In genomic region chr19:8580710-8581281, GRCh38 we compare ENCODE assay signal across 7 cellular contexts. TPM values are rescaled to one million over a fixed set of nuclear protein-coding genes. Genes with fewer than 3 reads are reported as not detected.
DNase-seq lines count a peak whose midpoint lies in the region; TF ChIP-seq lines count a peak whose summit lies in the region.

No MANE protein-coding gene starts in this region.

- no peaks in the 10 kb centered on the region for H3K9me2 ChIP-seq in SK-N-SH

- no peak overlapping the region for H3K4me2 ChIP-seq in KMS-11
- H3K4me2 ChIP-seq in SK-N-SH: no peak overlapping the region

- H3K79me2 ChIP-seq in KMS-11 (ENCODE audit: insufficient read depth, low read depth) (no peaks in the 10 kb centered on the region), SK-N-SH (ENCODE audit: insufficient read depth) (no peaks in the 10 kb centered on the region)

- H3K4me3 ChIP-seq in GM12865 (ENCODE audit: low read depth, low read length): no peak overlapping the region
- H3K4me3 ChIP-seq in KMS-11 (IDR thresholded peaks at IDR 0.05; ENCODE audit: insufficient read depth, low read depth, low read length): no peak overlapping the region
- peak overlapping the region in 1 of 2 experiments; percentile 50; a peak in 1 of 4 replicates for H3K4me3 ChIP-seq in SK-N-SH (ENCODE audit: low read depth in 2 of 2, low read length in 1 of 2)
- no peak overlapping the region for H3K4me3 ChIP-seq in uterus

- TF ChIP-seq CTCF in GM12865 (IDR thresholded peaks at IDR 0.05; ENCODE audit: insufficient read depth, low read depth, low read length, missing control alignments) (peak; percentile 99), KMS-11 (conservative IDR thresholded peaks at IDR 0.05; ENCODE audit: low read depth, low read length) (peak; percentile 91), SK-N-SH (IDR thresholded peaks at IDR 0.05) (peak; percentile 99), uterus (IDR thresholded peaks at IDR 0.05) (peak; percentile 99 to 100 (median 99))

- H3K4me1 ChIP-seq in KMS-11 (ENCODE audit: low read depth, poor library complexity, severe bottlenecking) (no peaks in the 10 kb centered on the region), SK-N-SH (ENCODE audit: control insufficient read depth in 1 of 2, insufficient read depth in 2 of 2, low read depth in 1 of 2, low read length in 1 of 2) (no peaks in the 10 kb centered on the region; a peak in 1 of 4 replicates), uterus (no peaks in the 10 kb centered on the region)

- no peak overlapping the region for H3K27ac ChIP-seq in KMS-11
- H3K27ac ChIP-seq in SK-N-SH (ENCODE audit: low read depth in 2 of 2, low read length in 1 of 2): no peak overlapping the region
- no peak overlapping the region for H3K27ac ChIP-seq in uterus

- no peak for TF ChIP-seq POLR2A in uterus (IDR thresholded peaks at IDR 0.05)

- POLR2A ChIA-PET in SK-N-SH (lab: Yijun Ruan, JAX): interaction anchor here (0.6 to 0.7 kb wide), 2 partner anchors 43 to 259 kb away, joined by 3 to 4 read pairs; no protein-coding TSS in a partner anchor

- peaks cover 12% of the 10 kb centered on the region; the same call in 1 of the 2 replicates for H3K27me3 ChIP-seq in KMS-11 (ENCODE audit: insufficient read depth, low read depth)
- H3K27me3 ChIP-seq in SK-N-SH (ENCODE audit: insufficient read depth): no peaks in the 10 kb centered on the region
- no peaks in the 10 kb centered on the region for H3K27me3 ChIP-seq in uterus

- H3K36me3 ChIP-seq in KMS-11 (ENCODE audit: insufficient read depth): no peaks in the 10 kb centered on the region
- no peaks in the 10 kb centered on the region for H3K36me3 ChIP-seq in SK-N-SH (replicated peaks in 1 of 2; ENCODE audit: control insufficient read depth in 1 of 2, insufficient read depth in 2 of 2, low read length in 1 of 2)
- H3K36me3 ChIP-seq in uterus: no peaks in the 10 kb centered on the region

- H3F3A ChIP-seq in SK-N-SH (replicated peaks; ENCODE audit: insufficient read depth): peaks cover 10% of the 10 kb centered on the region

- H3K9ac ChIP-seq in KMS-11: no peak overlapping the region
- H3K9ac ChIP-seq in SK-N-SH: no peak overlapping the region

- WGBS in SK-N-SH (ENCODE audit: low lambda C conversion rate): 4% methylated on average over 8 of the region's 21 CpGs

- TF ChIP-seq EP300 in SK-N-SH (IDR thresholded peaks at IDR 0.05; ENCODE audit: borderline replicate concordance in 1 of 2, low read depth in 1 of 2, low read length in 1 of 2): no peak

- H3K9me3 ChIP-seq in SK-N-SH: no peaks in the 10 kb centered on the region
- no peaks in the 10 kb centered on the region for H3K9me3 ChIP-seq in uterus

- CTCF ChIA-PET in SK-N-SH (lab: Yijun Ruan, JAX): interaction anchor here (0.5 to 6.8 kb wide), 37 partner anchors 11 to 514 kb away, joined by 3 to 152 read pairs (median 5); partner anchors contain the start of gene ZNF414

- H2AFZ ChIP-seq in KMS-11 (ENCODE audit: low read depth) (no peak overlapping the region), SK-N-SH (ENCODE audit: low read depth) (no peak overlapping the region)

- intact Hi-C loops in posterior cingulate gyrus (cut with DNase I) (loop anchor here (5.0 kb wide), 1 partner anchor 228 kb away; no protein-coding TSS in a partner anchor), uterus (cut with DNase I; ENCODE audit: low total_unique reads) (no loop called here)

- peak; percentile 78 for TF ChIP-seq RAD21 in SK-N-SH (IDR thresholded peaks at IDR 0.05; ENCODE audit: low read length)

- no peaks in the 10 kb centered on the region for H4K20me1 ChIP-seq in KMS-11 (ENCODE audit: insufficient read depth)
- no peaks in the 10 kb centered on the region for H4K20me1 ChIP-seq in SK-N-SH (ENCODE audit: insufficient read depth)

- DNase-seq in GM12865 (ENCODE audit: low read depth) (peak; percentile 85), SK-N-SH (peak; percentile 90), glomerular visceral epithelial cell (ENCODE audit: extremely low spot score) (peak; percentile 66), posterior cingulate gyrus (peak in 8 of 10 donors; percentile 27 to 93 (median 66)), uterus (peak; percentile 83 to 84)
- peak; percentile 67 to 84 (median 80) for DNase-seq in activated naive CD4-positive, alpha-beta T cell (lab: John Stamatoyannopoulos, UW)

TF ChIP-seq in SK-N-SH, 30 proteins besides CTCF, POLR2A, EP300 and RAD21:
- TF ChIP-seq SMC3 (IDR thresholded peaks at IDR 0.05; ENCODE audit: low read depth, low read length) (peak; percentile 87), TCF12 (IDR thresholded peaks at IDR 0.05) (peak; percentile 53; the same call in 1 of the 2 replicates), NFIC (IDR thresholded peaks at IDR 0.05; ENCODE audit: borderline replicate concordance) (no peak), FOXM1 (IDR thresholded peaks at IDR 0.05; ENCODE audit: low read depth) (no peak), ELF1 (IDR thresholded peaks at IDR 0.05) (peak; percentile 66), TAF1 (IDR thresholded peaks at IDR 0.05; ENCODE audit: borderline replicate concordance, low read depth, low read length) (no peak), FOSL2 (IDR thresholded peaks at IDR 0.05; ENCODE audit: borderline replicate concordance, low read depth) (no peak)
- TF ChIP-seq, protein P1, sequence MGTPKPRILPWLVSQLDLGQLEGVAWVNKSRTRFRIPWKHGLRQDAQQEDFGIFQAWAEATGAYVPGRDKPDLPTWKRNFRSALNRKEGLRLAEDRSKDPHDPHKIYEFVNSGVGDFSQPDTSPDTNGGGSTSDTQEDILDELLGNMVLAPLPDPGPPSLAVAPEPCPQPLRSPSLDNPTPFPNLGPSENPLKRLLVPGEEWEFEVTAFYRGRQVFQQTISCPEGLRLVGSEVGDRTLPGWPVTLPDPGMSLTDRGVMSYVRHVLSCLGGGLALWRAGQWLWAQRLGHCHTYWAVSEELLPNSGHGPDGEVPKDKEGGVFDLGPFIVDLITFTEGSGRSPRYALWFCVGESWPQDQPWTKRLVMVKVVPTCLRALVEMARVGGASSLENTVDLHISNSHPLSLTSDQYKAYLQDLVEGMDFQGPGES (IDR thresholded peaks at IDR 0.05; ENCODE audit: low read depth, low read length): no peak
TF ChIP-seq in SK-N-SH: peak in this region for 3.

RNA-seq across cellular contexts. Expression of gene MYO1F, which starts 3.6 kb away (rescaled TPM):
- polyA plus RNA-seq in SK-N-SH (2012; rRNA removed): 0.24 and 0.51 TPM in 2 replicates
- polyA plus RNA-seq in SK-N-SH (2012; cell fraction: cytosol; rRNA removed): 0.14 and 0.21 TPM in 2 replicates
- 0.45 and 0.69 TPM in 2 replicates for polyA plus RNA-seq in SK-N-SH (2012; cell fraction: nucleus; rRNA removed)
- total RNA-seq in uterus: 10 to 100 TPM in 1 of 4 donors, 1 to 10 TPM in 3; 4.1 to 45.9 (median 7.5) TPM

RNA-seq across cellular contexts. Expression of gene ADAMTS10, which starts 29.7 kb away (rescaled TPM):
- 3.6 and 5.9 TPM in 2 replicates for polyA plus RNA-seq in SK-N-SH (2012; rRNA removed)
- 0.84 and 1.7 TPM in 2 replicates for polyA plus RNA-seq in SK-N-SH (2012; cell fraction: cytosol; rRNA removed)
- 43.3 and 50.0 TPM in 2 replicates for polyA plus RNA-seq in SK-N-SH (2012; cell fraction: nucleus; rRNA removed)
- total RNA-seq in uterus: 10 to 100 TPM; 13.2 to 70.4 (median 52.7) TPM

RNA-seq across cellular contexts. Expression of gene NFILZ, which starts 49.6 kb away (rescaled TPM):
- not detected in 2 replicates for polyA plus RNA-seq in SK-N-SH (2012; rRNA removed)
- polyA plus RNA-seq in SK-N-SH (2012; cell fraction: cytosol; rRNA removed): not detected in 2 replicates
- polyA plus RNA-seq in SK-N-SH (2012; cell fraction: nucleus; rRNA removed): not detected in 2 replicates
- not detected for total RNA-seq in uterus
